22 cellular contexts compared by ENCODE assay signal in genomic region chr20:22384978-22385377, GRCh38.
DNase-seq lines count a peak whose midpoint lies in the region; ATAC-seq, FAIRE-seq and TF ChIP-seq lines count a peak whose summit lies in the region.
"Had no signal": no experiment of that assay in that cellular context is flagged by ENCODE, and none has a peak within 500 bp of the region (broad histone marks: within the 10 kb centered on the region; RNA-seq: fewer than 3 reads in every experiment).

No MANE protein-coding gene starts in this region.

- no peak for TF ChIP-seq RAD21 in A549 (conservative IDR thresholded peaks at IDR 0.05 in 1 of 2, IDR thresholded peaks at IDR 0.05 in 1 of 2)

- TF ChIP-seq EP300 in A549 (IDR thresholded peaks at IDR 0.05), result no peak

- TF ChIP-seq CTCF in A549 (IDR thresholded peaks at IDR 0.05), result no peak
- no peak for TF ChIP-seq CTCF in RWPE2 (IDR thresholded peaks at IDR 0.05; ENCODE audit: poor library complexity, severe bottlenecking)

- no peak for FAIRE-seq in A549 (lab: Jason Lieb, UNC)
- FAIRE-seq: A204.1, G401.6, GM12878, GM12892, GM18507 had no signal

- WGBS in A549 (ENCODE audit: missing lambda C conversion rate), result 89% methylated on average over 3 of the region's 3 CpGs

- peak overlapping the region; percentile 21 to 42; a peak in 5 of 6 replicates for H3K27ac ChIP-seq in A549
- peak overlapping the region in 2 of 11 experiments; percentile 14 to 35; a peak in 2 of 22 replicates for H3K27ac ChIP-seq in BLaER1 treated with 17β-estradiol and CSF1 and Interleukin-3, amounts not matched to agents 10 nM and 100 nM
- peak overlapping the region; percentile 95 for H3K27ac ChIP-seq in RWPE2 (ENCODE audit: poor library complexity, severe bottlenecking)

- DNase-seq in A549 (ENCODE audit: low read depth in 1 of 2, low spot score in 1 of 2) (no peak), RWPE2 (ENCODE audit: low spot score) (no peak), DMS53 (lab: John Stamatoyannopoulos, UW) (no peak), GM03348 (ENCODE audit: low spot score) (no peak)
- DNase-seq: 8988T; AML-193; C1 segment of cervical spinal cord; CD4-positive, alpha-beta memory T cell; CD4-positive, CD25-positive, alpha-beta regulatory T cell; CD8-positive, alpha-beta memory T cell; COR-L47; DMS 273 treated with DMSO at 0.1 percent for 48 hours; DMS153; DMS79 treated with DMSO at 0.1 percent for 48 hours; GF-D8 had no signal

- ATAC-seq in A549, result no peak
- ATAC-seq in RWPE2 (ENCODE audit: low read depth), result no peak
- no peak for ATAC-seq in GM18511 (IDR thresholded peaks at IDR 0.05; ENCODE audit: unreplicated experiment)
- ATAC-seq: GM12878 had no signal

- H3K4me1 ChIP-seq in A549 (peaks cover 50% of the 10 kb centered on the region), RWPE2 (ENCODE audit: insufficient read depth, poor library complexity, severe bottlenecking) (peaks cover 64% of the 10 kb centered on the region)
- H3K4me1 ChIP-seq in BLaER1 treated with 17β-estradiol and CSF1 and Interleukin-3, amounts not matched to agents 10 nM and 100 nM, result peaks cover 30 to 66% (median 44%) of the 10 kb centered on the region in 10 experiments

- TF ChIP-seq POLR2A in A549 (IDR thresholded peaks at IDR 0.05; ENCODE audit: low read length), result no peak

- no peak overlapping the region for H3K4me3 ChIP-seq in A549
- no peak overlapping the region for H3K4me3 ChIP-seq in BLaER1 treated with 17β-estradiol and CSF1 and Interleukin-3, amounts not matched to agents 10 nM and 100 nM
- no peak overlapping the region for H3K4me3 ChIP-seq in RWPE2 (ENCODE audit: severe bottlenecking)
- H3K4me3 ChIP-seq: GM12878 had no signal

- CTCF ChIA-PET in A549 (lab: Yijun Ruan, JAX), result interaction anchor here (0.9 to 7.8 kb wide), 14 partner anchors 10 to 306 kb away, joined by 3 to 134 read pairs (median 7); partner anchors contain the start of gene FOXA2

- no peaks in the 10 kb centered on the region for H4K20me1 ChIP-seq in BLaER1 treated with 17β-estradiol and CSF1 and Interleukin-3, amounts not matched to agents 10 nM and 100 nM

- no peaks in the 10 kb centered on the region for H3K36me3 ChIP-seq in BLaER1 treated with 17β-estradiol and CSF1 and Interleukin-3, amounts not matched to agents 10 nM and 100 nM
- H3K36me3 ChIP-seq in RWPE2 (ENCODE audit: low read depth), result no peaks in the 10 kb centered on the region

- H3K4me2 ChIP-seq in A549, result no peak overlapping the region
- peak overlapping the region in 6 of 11 experiments; percentile 6 to 96 (median 60); a peak in 10 of 22 replicates for H3K4me2 ChIP-seq in BLaER1 treated with 17β-estradiol and CSF1 and Interleukin-3, amounts not matched to agents 10 nM and 100 nM

- no peak overlapping the region for H3K9ac ChIP-seq in BLaER1 treated with 17β-estradiol and CSF1 and Interleukin-3, amounts not matched to agents 10 nM and 100 nM

- H3K9me3 ChIP-seq in A549 (no peaks in the 10 kb centered on the region), RWPE2 (ENCODE audit: severe bottlenecking) (no peaks in the 10 kb centered on the region)
- H3K9me3 ChIP-seq in BLaER1 treated with 17β-estradiol and CSF1 and Interleukin-3, amounts not matched to agents 10 nM and 100 nM (replicated peaks in 1 of 11), result no peaks in the 10 kb centered on the region

- POLR2A ChIA-PET in A549 (lab: Yijun Ruan, JAX), result no interaction called here

- no peaks in the 10 kb centered on the region for H3K27me3 ChIP-seq in BLaER1 treated with 17β-estradiol and CSF1 and Interleukin-3, amounts not matched to agents 10 nM and 100 nM
- no peaks in the 10 kb centered on the region for H3K27me3 ChIP-seq in RWPE2 (ENCODE audit: insufficient read depth, poor library complexity, severe bottlenecking)

TF ChIP-seq in A549, 52 proteins besides CTCF, POLR2A, EP300 and RAD21:
- TF ChIP-seq NFE2L2 (conservative IDR thresholded peaks at IDR 0.05; ENCODE audit: low read length) (no peak), HOXB13 (CRISPR knock-in tag; IDR thresholded peaks at IDR 0.05; ENCODE audit: low read depth) (no peak), BHLHE40 (IDR thresholded peaks at IDR 0.05; ENCODE audit: low read depth, low read length) (no peak), RCOR1 (IDR thresholded peaks at IDR 0.05; ENCODE audit: low read depth, low read length) (no peak), SMC3 (IDR thresholded peaks at IDR 0.05) (no peak), FOSL2 (IDR thresholded peaks at IDR 0.05) (no peak), FOSL2 (CRISPR knock-in tag; IDR thresholded peaks at IDR 0.05) (no peak), TP53 (CRISPR knock-in tag; IDR thresholded peaks at IDR 0.05) (no peak)
